Comparison of ENCODE assay signal across 20 cellular contexts in genomic region chr2:187566266-187566665, GRCh38. TPM values are rescaled to one million over a fixed set of nuclear protein-coding genes. Genes with fewer than 3 reads are reported as not detected.
A peak's percentile ranks its signal among the peaks of the same experiment; 100 is the strongest.
DNase-seq lines count a peak whose midpoint lies in the region; ATAC-seq, FAIRE-seq and TF ChIP-seq lines count a peak whose summit lies in the region.
"Had no signal": no experiment of that assay in that cellular context is flagged by ENCODE, and none has a peak within 500 bp of the region (broad histone marks: within the 10 kb centered on the region; RNA-seq: fewer than 3 reads in every experiment).

No MANE protein-coding gene starts in this region.

- TF ChIP-seq CTCF in GM23338 (conservative IDR thresholded peaks at IDR 0.05; ENCODE audit: low read depth in 2 of 2) (no peak), HCT116 (IDR thresholded peaks at IDR 0.05 in 2 of 3, conservative IDR thresholded peaks at IDR 0.05 in 1 of 3; ENCODE audit: borderline replicate concordance in 1 of 3, insufficient read depth in 1 of 3, low read depth in 2 of 3, low read length in 2 of 3) (no peak), mesothelial cell of epicardium (IDR thresholded peaks at IDR 0.05; ENCODE audit: unreplicated experiment) (no peak)

- no peaks in the 10 kb centered on the region for H3K36me3 ChIP-seq in GM23338 (ENCODE audit: insufficient read depth)
- H3K36me3 ChIP-seq in HCT116 (ENCODE audit: control insufficient read depth in 1 of 2, insufficient read depth in 2 of 2, low read length in 2 of 2): no peaks in the 10 kb centered on the region
- H3K36me3 ChIP-seq: BE2C, MG63 had no signal

- H3K4me2 ChIP-seq in GM23338 (no peak overlapping the region), HCT116 (ENCODE audit: low read length) (no peak overlapping the region)
- H3K4me2 ChIP-seq: PC-9 had no signal

- peaks cover 2% of the 10 kb centered on the region for H3K27me3 Mint-ChIP-seq in GM23338 (ENCODE audit: insufficient read depth, low read depth, poor library complexity)
- H3K27me3 Mint-ChIP-seq in mesothelial cell of epicardium (ENCODE audit: low read depth): peaks cover 13% of the 10 kb centered on the region
- H3K27me3 Mint-ChIP-seq: T-helper 17 cell had no signal

- no peaks in the 10 kb centered on the region for H3K9me3 ChIP-seq in HCT116 (ENCODE audit: control insufficient read depth in 1 of 2, insufficient read depth in 1 of 2, low read depth in 1 of 2, low read length in 2 of 2)
- H3K9me3 ChIP-seq: BE2C, MG63 had no signal

- no peak overlapping the region for H3K27ac ChIP-seq in GM23338 (ENCODE audit: low read depth)
- H3K27ac ChIP-seq in HCT116 (ENCODE audit: low read depth, low read length): no peak overlapping the region
- H3K27ac ChIP-seq: PC-9 had no signal

- H3K4me1 Mint-ChIP-seq in GM23338 (peaks cover 12% of the 10 kb centered on the region), mesothelial cell of epicardium (peaks cover 21% of the 10 kb centered on the region)
- H3K4me1 Mint-ChIP-seq: CD4-positive, alpha-beta memory T cell; T-helper 17 cell had no signal

- H3K4me1 ChIP-seq in GM23338 (ENCODE audit: insufficient read depth): peaks cover 8% of the 10 kb centered on the region; the same call in 1 of the 2 replicates
- no peaks in the 10 kb centered on the region for H3K4me1 ChIP-seq in HCT116 (ENCODE audit: control insufficient read depth in 1 of 2, insufficient read depth in 2 of 2, low read length in 2 of 2)
- H3K4me1 ChIP-seq: BE2C had no signal

- H3K4me3 Mint-ChIP-seq in GM23338 (no peak overlapping the region), mesothelial cell of epicardium (no peak overlapping the region)
- H3K4me3 Mint-ChIP-seq: CD4-positive, alpha-beta memory T cell; T-helper 17 cell had no signal

- no peak for DNase-seq in GM23338 (ENCODE audit: low spot score)
- no peak for DNase-seq in HCT116 (ENCODE audit: low read depth, low spot score)
- peak; percentile 0 for DNase-seq in RCC 7860 (ENCODE audit: low spot score)
- no peak for DNase-seq in mesothelial cell of epicardium (ENCODE audit: low spot score in 2 of 2, unreplicated experiment in 2 of 2)
- DNase-seq in NCI-H1092 treated with DMSO at 0.1 percent for 48 hours (lab: John Stamatoyannopoulos, UW): no peak
- DNase-seq in cerebellar cortex (ENCODE audit: low spot score): no peak
- DNase-seq: BE2C; CD4-positive, alpha-beta memory T cell; DND-41; GF-D8; HCEC 1CT; KG1; MG63; NCI-H1417; NCI-H2029 treated with DMSO at 0.1 percent for 48 hours; PC-9; T-helper 17 cell had no signal

- no peaks in the 10 kb centered on the region for H3F3A ChIP-seq in GM23338 (replicated peaks; ENCODE audit: low read depth)

- no peak for FAIRE-seq in RCC 7860 (lab: Jason Lieb, UNC)
- FAIRE-seq: HTR-8/SVneo had no signal

- no peak overlapping the region for H3K27ac Mint-ChIP-seq in GM23338
- H3K27ac Mint-ChIP-seq in mesothelial cell of epicardium: peak overlapping the region; percentile 7
- H3K27ac Mint-ChIP-seq: CD4-positive, alpha-beta memory T cell; T-helper 17 cell had no signal

- intact Hi-C loops in HCT116 (cut with micrococcal nuclease): no loop called here

- H3K9ac ChIP-seq in HCT116 (ENCODE audit: low read length): no peak overlapping the region

- ATAC-seq in GM23338 (no peak), HCT116 (no peak), HG03469 (IDR thresholded peaks at IDR 0.05; ENCODE audit: unreplicated experiment) (no peak)
- ATAC-seq: Right ventricle myocardium inferior, T-helper 17 cell had no signal

- H3K36me3 Mint-ChIP-seq in GM23338 (ENCODE audit: low read depth) (no peaks in the 10 kb centered on the region; the same call in 2 of the 3 replicates), mesothelial cell of epicardium (no peaks in the 10 kb centered on the region)
- H3K36me3 Mint-ChIP-seq: CD4-positive, alpha-beta memory T cell had no signal

- no peak overlapping the region for H3K4me3 ChIP-seq in GM23338
- H3K4me3 ChIP-seq in HCT116 (replicated peaks in 1 of 2; ENCODE audit: low read depth in 1 of 2, low read length in 2 of 2): no peak overlapping the region
- H3K4me3 ChIP-seq: MG63, PC-9 had no signal

- H3K79me2 ChIP-seq in GM23338 (replicated peaks; ENCODE audit: insufficient read depth) (no peaks in the 10 kb centered on the region), HCT116 (ENCODE audit: insufficient read depth, low read length) (no peaks in the 10 kb centered on the region)

- no peak for TF ChIP-seq POLR2A in HCT116 (IDR thresholded peaks at IDR 0.05; ENCODE audit: borderline replicate concordance, extremely low read depth, insufficient read depth, insufficient read length)

- TF ChIP-seq RAD21 in HCT116 (IDR thresholded peaks at IDR 0.05; ENCODE audit: low read depth): no peak

- CTCF ChIA-PET in HCT116 (lab: Charles Lee): interaction anchor here (1.0 to 1.5 kb wide), 2 partner anchors 15 to 66 kb away, joined by 4 read pairs; no protein-coding TSS in a partner anchor

- no TSS peak for BruUV-seq in HCT116 (replicated peaks; lab: Mats Ljungman, UMichigan)

- H2AFZ ChIP-seq in GM23338 (peak overlapping the region; percentile 1; the same call in 1 of the 2 replicates), HCT116 (ENCODE audit: low read depth, low read length, poor library complexity, severe bottlenecking) (peak overlapping the region; percentile 57)
- H2AFZ ChIP-seq: PC-9 had no signal

- H3K27me3 ChIP-seq in GM23338 (ENCODE audit: insufficient read depth) (no peaks in the 10 kb centered on the region), HCT116 (ENCODE audit: insufficient read depth, low read length) (no peaks in the 10 kb centered on the region)
- H3K27me3 ChIP-seq: BE2C, MG63 had no signal

- H4K20me1 ChIP-seq in GM23338 (replicated peaks; ENCODE audit: insufficient read depth) (no peaks in the 10 kb centered on the region), HCT116 (ENCODE audit: insufficient read depth) (no peaks in the 10 kb centered on the region)

- RAD21 ChIA-PET in HCT116 (lab: Charles Lee; ENCODE audit: low non-redundant PET in 1 of 2, low total read pairs in 2 of 2, uncharacterized antibody in 2 of 2, unreplicated experiment in 2 of 2): no interaction called here

- H3K9me2 ChIP-seq in GM23338 (ENCODE audit: insufficient read depth) (no peaks in the 10 kb centered on the region), HCT116 (ENCODE audit: insufficient read depth) (no peaks in the 10 kb centered on the region)

- H3K9me3 Mint-ChIP-seq in GM23338 (no peaks in the 10 kb centered on the region), mesothelial cell of epicardium (no peaks in the 10 kb centered on the region)

- POLR2A ChIA-PET in HCT116 (lab: Charles Lee): no interaction called here

TF ChIP-seq in GM23338, 12 proteins besides CTCF, POLR2A, EP300 and RAD21 (continues in another document):
- TF ChIP-seq ZNF331 (CRISPR knock-in tag; IDR thresholded peaks at IDR 0.05; ENCODE audit: low read depth) (no peak), POLR2AphosphoS5 (IDR thresholded peaks at IDR 0.05; ENCODE audit: low read depth) (no peak), JUNB (IDR thresholded peaks at IDR 0.05; ENCODE audit: unreplicated experiment) (no peak), STAT1 (IDR thresholded peaks at IDR 0.05; ENCODE audit: unreplicated experiment) (no peak), NANOG (IDR thresholded peaks at IDR 0.05; ENCODE audit: borderline replicate concordance) (no peak), ZNF114 (CRISPR knock-in tag; IDR thresholded peaks at IDR 0.05) (no peak), CREB1 (CRISPR knock-in tag; IDR thresholded peaks at IDR 0.05; ENCODE audit: low read depth) (no peak)

TF ChIP-seq in HCT116, 20 proteins besides CTCF, POLR2A, EP300 and RAD21 (continues in another document):
- TF ChIP-seq SRF (IDR thresholded peaks at IDR 0.05; ENCODE audit: low read depth) (no peak), POLR2AphosphoS5 (IDR thresholded peaks at IDR 0.05; ENCODE audit: low read depth, low read length) (no peak), EZH2phosphoT487 (IDR thresholded peaks at IDR 0.05; ENCODE audit: borderline replicate concordance) (no peak), JUND (IDR thresholded peaks at IDR 0.05) (no peak), ATF3 (IDR thresholded peaks at IDR 0.05) (no peak), CEBPB (IDR thresholded peaks at IDR 0.05; ENCODE audit: low read depth) (no peak), ZBTB33 (IDR thresholded peaks at IDR 0.05; ENCODE audit: extremely low read depth, insufficient replicate concordance, low read length) (no peak), MAX (IDR thresholded peaks at IDR 0.05) (no peak), SIN3A (IDR thresholded peaks at IDR 0.05; ENCODE audit: low read depth) (no peak), TCF7L2 (IDR thresholded peaks at IDR 0.05; ENCODE audit: borderline replicate concordance, extremely low read depth, insufficient read depth, insufficient read length) (no peak)

RNA-seq across cellular contexts. Expression of gene TFPI, which starts 12.0 kb away (rescaled TPM):
- 0.58 and 1.8 TPM in 2 replicates for total RNA-seq in GM23338 (2014; rRNA removed; shearing (Covaris generic))
- 1.9 and 2.2 TPM in 2 replicates for polyA plus RNA-seq in GM23338 (2016; fragmentation: Nextera tagmentation; extraction: Ambion mirVana)
- total RNA-seq in HCT116 (2021; ENCODE audit: unreplicated experiment) (29.1 TPM), mesothelial cell of epicardium (80.0 to 89.7 TPM (median 87.9 TPM) in 3 replicates)
- 6.9 and 8.7 TPM in 2 replicates for polyA plus RNA-seq in HCT116 (2012)
- total RNA-seq: CD4-positive, alpha-beta memory T cell had no signal
- polyA plus RNA-seq: CD4-positive, alpha-beta memory T cell had no signal

Comparison
In these comparisons a context has a peak if more than half of its experiments do, and no peak if none do; other contexts are left out.
1. RNA of gene TFPI, which starts 12.0 kb away (total RNA-seq): 80.0 to 89.7 TPM in mesothelial cell of epicardium and 29.1 TPM in HCT116 (single experiment); 0.58 to 1.8 TPM in GM23338; every median in the first group is over 10 times any median in the second.